ENCODE assay signal across 1 cellular context in genomic region chr9:124716795-124717194, GRCh38.
TF ChIP-seq lines count a peak whose summit lies in the region.

No MANE protein-coding gene starts in this region.

TF ChIP-seq in GM12878, 131 proteins besides CTCF, POLR2A, EP300 and RAD21 (continued from another document):
- no peak for TF ChIP-seq BCLAF1 (IDR thresholded peaks at IDR 0.05)
- TF ChIP-seq EGR1 (IDR thresholded peaks at IDR 0.05; ENCODE audit: borderline replicate concordance in 1 of 2, low read depth in 2 of 2, low read length in 2 of 2) = no peak
- TF ChIP-seq CREM (IDR thresholded peaks at IDR 0.05; ENCODE audit: low read depth) = no peak
- TF ChIP-seq SMC3 (IDR thresholded peaks at IDR 0.05; ENCODE audit: borderline replicate concordance, low read length) = no peak
TF ChIP-seq in GM12878: peak in this region for 2.
